ENCODE assay signal across 8 cellular contexts in genomic region chr2:131802351-131802836, GRCh38.
DNase-seq lines count a peak whose midpoint lies in the region; ATAC-seq and TF ChIP-seq lines count a peak whose summit lies in the region.
"Not testable (repeated sequence)": the region's sequence is repeated elsewhere in the genome, so short reads cannot be mapped to it uniquely, and the experiment has no call there.

No MANE protein-coding gene starts in this region.

- peak overlapping the region; percentile 98 for H2AFZ ChIP-seq in hepatocyte

- peak overlapping the region; percentile 80 for H3K4me3 Mint-ChIP-seq in CD4-positive, alpha-beta T cell
- H3K4me3 Mint-ChIP-seq in HFFc6: not testable (repeated sequence)
- H3K4me3 Mint-ChIP-seq in activated CD8-positive, alpha-beta T cell treated with anti-CD3 and anti-CD28 coated beads for 36 hours: peak overlapping the region; percentile 67

- not testable (repeated sequence) for H3K9me2 ChIP-seq in hepatocyte (replicated peaks; ENCODE audit: insufficient read depth)

- H3K9me3 Mint-ChIP-seq in CD4-positive, alpha-beta T cell; HFFc6; activated CD8-positive, alpha-beta T cell treated with anti-CD3 and anti-CD28 coated beads for 36 hours: not testable (repeated sequence)

- peak overlapping the region; percentile 97 for H3K4me2 ChIP-seq in hepatocyte

- H4K20me1 ChIP-seq in hepatocyte (ENCODE audit: insufficient read depth, poor library complexity, severe bottlenecking): not testable (repeated sequence)

- not testable (repeated sequence) for H3K9me3 ChIP-seq in CD4-positive, alpha-beta T cell (ENCODE audit: control insufficient read depth, low read length); hepatocyte (ENCODE audit: low read depth)

- intact Hi-C loops in CD4-positive, alpha-beta T cell (cut with DNase I, micrococcal nuclease): loop anchor here (5.0 to 10.0 kb wide), 3 partner anchors 128 to 650 kb away; no protein-coding TSS in a partner anchor
- intact Hi-C loops in activated CD8-positive, alpha-beta T cell treated with anti-CD3 and anti-CD28 coated beads for 36 hours (cut with micrococcal nuclease): loop anchor here (10.0 kb wide), 1 partner anchor 128 kb away; no protein-coding TSS in a partner anchor

- not testable (repeated sequence) for H3K4me1 Mint-ChIP-seq in CD4-positive, alpha-beta T cell (ENCODE audit: low read depth); HFFc6 (ENCODE audit: low read depth); activated CD8-positive, alpha-beta T cell treated with anti-CD3 and anti-CD28 coated beads for 36 hours (ENCODE audit: low read depth)

- DNase-seq in CD4-positive, alpha-beta T cell: peak in 6 of 10 experiments; percentile 3 to 27 (median 13)
- not testable (repeated sequence) for DNase-seq in HFFc6
- DNase-seq in NCI-H524 (lab: John Stamatoyannopoulos, UW) (peak; percentile 43 to 74), hepatocyte (ENCODE audit: low spot score) (peak; percentile 72), nucleus accumbens (lab: John Stamatoyannopoulos, UW) (peak in 42 of 56 donors; percentile 3 to 79 (median 37))
- peak; percentile 64 for DNase-seq in activated CD8-positive, alpha-beta T cell treated with anti-CD3 and anti-CD28 coated beads for 36 hours
- DNase-seq in central memory CD4-positive, alpha-beta T cell: peak; percentile 9
- DNase-seq in stimulated activated CD8-positive, alpha-beta memory T cell treated with anti-CD3 and anti-CD28 coated beads, Interleukin-7, amount 100 ng/mL, for 24 hours (ENCODE audit: low read depth): peak; percentile 12

- not testable (repeated sequence) for H3K4me1 ChIP-seq in hepatocyte (ENCODE audit: insufficient read depth)

- peaks cover 12% of the 10 kb centered on the region for H3K27me3 Mint-ChIP-seq in CD4-positive, alpha-beta T cell
- not testable (repeated sequence) for H3K27me3 Mint-ChIP-seq in HFFc6 (ENCODE audit: insufficient read depth)
- H3K27me3 Mint-ChIP-seq in activated CD8-positive, alpha-beta T cell treated with anti-CD3 and anti-CD28 coated beads for 36 hours: peaks cover 10% of the 10 kb centered on the region

- not testable (repeated sequence) for TF ChIP-seq CTCF in CD4-positive, alpha-beta T cell (IDR thresholded peaks at IDR 0.05); activated CD8-positive, alpha-beta T cell treated with anti-CD3 and anti-CD28 coated beads for 36 hours (IDR thresholded peaks at IDR 0.05); hepatocyte (IDR thresholded peaks at IDR 0.05; ENCODE audit: poor library complexity)
- TF ChIP-seq CTCF in HFFc6 (IDR thresholded peaks at IDR 0.05): peak; percentile 27; the same call in 1 of the 2 replicates

- not testable (repeated sequence) for H3K36me3 Mint-ChIP-seq in CD4-positive, alpha-beta T cell (ENCODE audit: low read depth); HFFc6 (ENCODE audit: low read depth); activated CD8-positive, alpha-beta T cell treated with anti-CD3 and anti-CD28 coated beads for 36 hours (ENCODE audit: low read depth)

- H3K27ac Mint-ChIP-seq in CD4-positive, alpha-beta T cell; HFFc6; activated CD8-positive, alpha-beta T cell treated with anti-CD3 and anti-CD28 coated beads for 36 hours: not testable (repeated sequence)

- under 1% methylated on average over 30 of the region's 34 CpGs for WGBS in hepatocyte (ENCODE audit: low lambda C conversion rate, missing lambda C conversion rate)

- not testable (repeated sequence) for H3K27me3 ChIP-seq in CD4-positive, alpha-beta T cell (ENCODE audit: control insufficient read depth, insufficient read depth, low read length); hepatocyte

- H3K27ac ChIP-seq in CD4-positive, alpha-beta T cell (ENCODE audit: low read depth, low read length): not testable (repeated sequence)
- H3K27ac ChIP-seq in hepatocyte: peak overlapping the region; percentile 61

- H3K36me3 ChIP-seq in hepatocyte (replicated peaks; ENCODE audit: insufficient read depth, low read depth): not testable (repeated sequence)

- H3K79me2 ChIP-seq in hepatocyte: not testable (repeated sequence)

- POLR2A ChIA-PET in CD4-positive, alpha-beta T cell (lab: Charles Lee); activated CD8-positive, alpha-beta T cell treated with anti-CD3 and anti-CD28 coated beads for 36 hours (lab: Charles Lee): not testable (repeated sequence)

- peak; percentile 64 for ATAC-seq in CD4-positive, alpha-beta T cell (ENCODE audit: poor library complexity)
- peak; percentile 92 for ATAC-seq in activated CD8-positive, alpha-beta T cell treated with anti-CD3 and anti-CD28 coated beads for 36 hours

- peak overlapping the region; percentile 53 for H3K4me3 ChIP-seq in hepatocyte

- CTCF ChIA-PET in CD4-positive, alpha-beta T cell (lab: Charles Lee): interaction anchor here (1.1 to 1.9 kb wide), 3 partner anchors 129 to 648 kb away, joined by 5 read pairs; no protein-coding TSS in a partner anchor
- CTCF ChIA-PET in activated CD8-positive, alpha-beta T cell treated with anti-CD3 and anti-CD28 coated beads for 36 hours (lab: Charles Lee): interaction anchor here (0.6 to 2.7 kb wide), 7 partner anchors 29 to 655 kb away, joined by 3 to 18 read pairs (median 4); no protein-coding TSS in a partner anchor
